ENCODE assay signal across 25 cellular contexts in genomic region chr6:39378175-39378889, GRCh38. TPM values are rescaled to one million over a fixed set of nuclear protein-coding genes. Genes with fewer than 3 reads are reported as not detected.
DNase-seq lines count a peak whose midpoint lies in the region; ATAC-seq, FAIRE-seq and TF ChIP-seq lines count a peak whose summit lies in the region.
"Had no signal": no experiment of that assay in that cellular context is flagged by ENCODE, and none has a peak within 500 bp of the region (broad histone marks: within the 10 kb centered on the region; RNA-seq: fewer than 3 reads in every experiment).

No MANE protein-coding gene starts in this region.

- no peak overlapping the region for H2BK120ac ChIP-seq in H1 (replicated peaks; ENCODE audit: low read depth, low read length)

- no peak overlapping the region for H3K4me2 ChIP-seq in H1 (ENCODE audit: insufficient read depth in 1 of 2, low read depth in 2 of 2, low read length in 2 of 2)

- H2BK12ac ChIP-seq in H1 (ENCODE audit: low read depth, low read length): peak overlapping the region; percentile 13

- CTCF ChIA-PET in H1 (lab: Charles Lee; ENCODE audit: partially characterized antibody): interaction anchor here (0.7 to 5.1 kb wide), 26 partner anchors 8 to 1196 kb away, joined by 3 to 58 read pairs (median 3); no protein-coding TSS in a partner anchor
- CTCF ChIA-PET in activated CD4-positive, alpha-beta T cell treated with anti-CD3 and anti-CD28 coated beads for 36 hours (lab: Charles Lee): no interaction called here

- H3K18ac ChIP-seq in H1 (ENCODE audit: extremely low read depth, low read length): no peak overlapping the region

- no peak overlapping the region for H3K27ac Mint-ChIP-seq in activated CD4-positive, alpha-beta T cell treated with anti-CD3 and anti-CD28 coated beads for 36 hours
- H3K27ac Mint-ChIP-seq: activated CD8-positive, alpha-beta T cell treated with anti-CD3 and anti-CD28 coated beads for 36 hours; activated naive CD8-positive, alpha-beta T cell treated with anti-CD3 and anti-CD28 coated beads for 36 hours; natural killer cell treated with Interleukin-12 subunit alpha and Interleukin-12 subunit beta and Interleukin-15 and Interleukin-18, amount 100 ng/mL, for 72 hours; stimulated activated memory B cell treated with anti-CD40 and anti-IgM and Interleukin-4, amounts not matched to agents 10 μg/mL and 1 μg/mL and 100 μg/mL, for 72 hours had no signal

- H3K27me3 Mint-ChIP-seq in activated CD4-positive, alpha-beta T cell treated with anti-CD3 and anti-CD28 coated beads for 36 hours: peaks cover 12% of the 10 kb centered on the region
- H3K27me3 Mint-ChIP-seq: stimulated activated memory B cell treated with anti-CD40 and anti-IgM and Interleukin-4, amounts not matched to agents 10 μg/mL and 1 μg/mL and 100 μg/mL, for 72 hours had no signal

- H3K4me1 Mint-ChIP-seq in activated CD4-positive, alpha-beta T cell treated with anti-CD3 and anti-CD28 coated beads for 36 hours: no peaks in the 10 kb centered on the region
- H3K4me1 Mint-ChIP-seq: activated naive CD8-positive, alpha-beta T cell treated with anti-CD3 and anti-CD28 coated beads for 36 hours; stimulated activated memory B cell treated with anti-CD40 and anti-IgM and Interleukin-4, amounts not matched to agents 10 μg/mL and 1 μg/mL and 100 μg/mL, for 72 hours had no signal

- ATAC-seq in mucosa of descending colon: peak; percentile 40
- ATAC-seq in GM18511 (IDR thresholded peaks at IDR 0.05; ENCODE audit: unreplicated experiment): no peak
- ATAC-seq in activated CD4-positive, alpha-beta T cell treated with anti-CD3 and anti-CD28 coated beads for 36 hours: no peak
- ATAC-seq: activated CD8-positive, alpha-beta T cell treated with anti-CD3 and anti-CD28 coated beads for 36 hours had no signal

- no peaks in the 10 kb centered on the region; a peak in 1 of 4 replicates for H3K79me2 ChIP-seq in H1 (ENCODE audit: control insufficient read depth in 1 of 2, insufficient read depth in 2 of 2, low read length in 2 of 2)

- H3K9me3 ChIP-seq in H1 (ENCODE audit: insufficient read depth in 2 of 2, low read depth in 1 of 2, low read length in 1 of 2): no peaks in the 10 kb centered on the region
- no peaks in the 10 kb centered on the region for H3K9me3 ChIP-seq in mucosa of descending colon
- H3K9me3 ChIP-seq: ascending aorta, testis, vagina had no signal

- H3K23me2 ChIP-seq in H1 (ENCODE audit: low read depth, low read length): peaks cover 5% of the 10 kb centered on the region

- peak overlapping the region; percentile 92 for H3K56ac ChIP-seq in H1 (replicated peaks; ENCODE audit: insufficient read length, low read depth, low read length)

- H2BK15ac ChIP-seq in H1 (ENCODE audit: low read length): peak overlapping the region; percentile 9; the same call in 1 of the 2 replicates

- H2BK5ac ChIP-seq in H1 (ENCODE audit: low read depth, low read length): no peak overlapping the region

- H3K27ac ChIP-seq in H1 (ENCODE audit: low read depth, low read length) (no peak overlapping the region), substantia nigra (ENCODE audit: low read depth, low read length, poor library complexity, severe bottlenecking) (peak overlapping the region; percentile 12)
- H3K27ac ChIP-seq: ascending aorta, C4-2B, testis, vagina had no signal

- 0 out of 2 replicates have a peak overlapping the region, but pooled peaks have one; percentile 47 for H2AK5ac ChIP-seq in H1 (ENCODE audit: low read depth, low read length)

- peak overlapping the region; percentile 29 for H4K91ac ChIP-seq in H1 (replicated peaks; ENCODE audit: insufficient read length, low read length)

- H4K8ac ChIP-seq in H1 (ENCODE audit: extremely low read depth, insufficient read depth, low read length): no peak overlapping the region

- POLR2A ChIA-PET in H1 (lab: Charles Lee; ENCODE audit: partially characterized antibody): interaction anchor here (0.8 kb wide), 1 partner anchor 32 kb away, joined by 3 read pairs; no protein-coding TSS in a partner anchor
- POLR2A ChIA-PET in activated CD4-positive, alpha-beta T cell treated with anti-CD3 and anti-CD28 coated beads for 36 hours (lab: Charles Lee): no interaction called here

- 78 to 100% methylated on average over 1 to 7 of the region's 7 CpGs for WGBS in H1 (ENCODE audit: extremely low coverage in 1 of 2, insufficient coverage in 1 of 2, insufficient read length in 1 of 2, insufficient replicate concordance in 2 of 2, low coverage in 1 of 2, low lambda C conversion rate in 2 of 2, missing lambda C conversion rate in 1 of 2), 2 experiments

- TF ChIP-seq CTCF in H1 (IDR thresholded peaks at IDR 0.05; ENCODE audit: control extremely low read depth in 1 of 3, insufficient read depth in 1 of 3, low read depth in 1 of 3, low read length in 3 of 3) (no peak), mucosa of descending colon (IDR thresholded peaks at IDR 0.05) (no peak)

- no peaks in the 10 kb centered on the region for H3K79me1 ChIP-seq in H1 (ENCODE audit: low read depth, low read length)

- TF ChIP-seq RAD21 in H1 (IDR thresholded peaks at IDR 0.05 in 1 of 2, conservative IDR thresholded peaks at IDR 0.05 in 1 of 2; ENCODE audit: low read depth in 2 of 2, low read length in 2 of 2): no peak

- H3K36me3 ChIP-seq in H1 (ENCODE audit: control insufficient read depth in 2 of 4, insufficient read depth in 4 of 4, low read length in 3 of 4): no peaks in the 10 kb centered on the region
- H3K36me3 ChIP-seq in mucosa of descending colon (ENCODE audit: low read depth): no peaks in the 10 kb centered on the region
- H3K36me3 ChIP-seq: ascending aorta, vagina had no signal

- no peaks in the 10 kb centered on the region for H3K9me3 Mint-ChIP-seq in activated CD4-positive, alpha-beta T cell treated with anti-CD3 and anti-CD28 coated beads for 36 hours (ENCODE audit: low read depth)
- H3K9me3 Mint-ChIP-seq: activated CD8-positive, alpha-beta T cell treated with anti-CD3 and anti-CD28 coated beads for 36 hours; activated naive CD8-positive, alpha-beta T cell treated with anti-CD3 and anti-CD28 coated beads for 36 hours; natural killer cell treated with Interleukin-12 subunit alpha and Interleukin-12 subunit beta and Interleukin-15 and Interleukin-18, amount 100 ng/mL, for 72 hours; stimulated activated memory B cell treated with anti-CD40 and anti-IgM and Interleukin-4, amounts not matched to agents 10 μg/mL and 1 μg/mL and 100 μg/mL, for 72 hours had no signal

- no peak overlapping the region for H3K4me3 Mint-ChIP-seq in activated CD4-positive, alpha-beta T cell treated with anti-CD3 and anti-CD28 coated beads for 36 hours
- H3K4me3 Mint-ChIP-seq: activated CD8-positive, alpha-beta T cell treated with anti-CD3 and anti-CD28 coated beads for 36 hours; activated naive CD8-positive, alpha-beta T cell treated with anti-CD3 and anti-CD28 coated beads for 36 hours; natural killer cell treated with Interleukin-12 subunit alpha and Interleukin-12 subunit beta and Interleukin-15 and Interleukin-18, amount 100 ng/mL, for 72 hours; stimulated activated memory B cell treated with anti-CD40 and anti-IgM and Interleukin-4, amounts not matched to agents 10 μg/mL and 1 μg/mL and 100 μg/mL, for 72 hours had no signal

- H4K5ac ChIP-seq in H1 (ENCODE audit: insufficient read length, low read depth, low read length): no peak overlapping the region

- no peaks in the 10 kb centered on the region for H3K36me3 Mint-ChIP-seq in activated CD4-positive, alpha-beta T cell treated with anti-CD3 and anti-CD28 coated beads for 36 hours (ENCODE audit: low read depth)
- H3K36me3 Mint-ChIP-seq: activated naive CD8-positive, alpha-beta T cell treated with anti-CD3 and anti-CD28 coated beads for 36 hours; natural killer cell treated with Interleukin-12 subunit alpha and Interleukin-12 subunit beta and Interleukin-15 and Interleukin-18, amount 100 ng/mL, for 72 hours; stimulated activated memory B cell treated with anti-CD40 and anti-IgM and Interleukin-4, amounts not matched to agents 10 μg/mL and 1 μg/mL and 100 μg/mL, for 72 hours had no signal

- H3K9ac ChIP-seq in H1 (replicated peaks in 1 of 4; ENCODE audit: extremely low read depth in 1 of 4, low read depth in 3 of 4, low read length in 3 of 4): no peak overlapping the region

- DNase-seq in HTR-8/SVneo (ENCODE audit: insufficient read length, low spot score) (no peak), H1 (ENCODE audit: low read depth in 1 of 2, low spot score in 2 of 2) (no peak), mucosa of descending colon (no peak), substantia nigra (lab: John Stamatoyannopoulos, UW) (no peak), NCI-H82 treated with DMSO at 0.1 percent for 48 hours (lab: John Stamatoyannopoulos, UW; ENCODE audit: unreplicated experiment) (no peak), AG08395 (ENCODE audit: low spot score) (no peak)
- no peak for DNase-seq in activated CD4-positive, alpha-beta T cell treated with anti-CD3 and anti-CD28 coated beads for 36 hours
- DNase-seq: activated CD4-positive, CD25-positive, alpha-beta regulatory T cell treated with anti-CD3 and anti-CD28 coated beads, Interleukin-2, amount 50 U/mL, for 72 hours; activated naive CD8-positive, alpha-beta T cell treated with anti-CD3 and anti-CD28 coated beads for 36 hours; activated T-cell treated with anti-CD3 and anti-CD28 coated beads for 4 hours; central memory CD4-positive, alpha-beta T cell; KG1; NCI-H2081 treated with DMSO at 0.1 percent for 48 hours; stimulated activated CD4-positive, alpha-beta T cell treated with anti-CD3 and anti-CD28 coated beads, Interleukin-4, amount 100 ng/mL, for 4 hours had no signal

- intact Hi-C loops in mucosa of descending colon (cut with DNase I, micrococcal nuclease): loop anchor here (5.0 to 10.0 kb wide), 2 partner anchors 514 to 516 kb away; no protein-coding TSS in a partner anchor
- intact Hi-C loops in activated CD4-positive, alpha-beta T cell treated with anti-CD3 and anti-CD28 coated beads for 36 hours (cut with DNase I, micrococcal nuclease): no loop called here

- H2BK20ac ChIP-seq in H1 (ENCODE audit: low read length): no peak overlapping the region

- TF ChIP-seq EP300 in H1 (IDR thresholded peaks at IDR 0.05; ENCODE audit: borderline replicate concordance in 1 of 2, low read depth in 2 of 2, low read length in 2 of 2): no peak

- H3K23ac ChIP-seq in H1 (ENCODE audit: insufficient read length): no peak overlapping the region

- H3K27me3 ChIP-seq in H1 (replicated peaks in 1 of 4; ENCODE audit: control insufficient read depth in 3 of 4, extremely low read depth in 1 of 4, insufficient read depth in 3 of 4, low read length in 3 of 4): no peaks in the 10 kb centered on the region; a peak in 1 of 7 replicates
- H3K27me3 ChIP-seq: ascending aorta, testis, vagina had no signal

- TF ChIP-seq POLR2A in H1 (IDR thresholded peaks at IDR 0.05; ENCODE audit: control extremely low read depth in 1 of 2, low read depth in 2 of 2, low read length in 2 of 2): no peak

- H3K4me3 ChIP-seq in H1 (ENCODE audit: extremely low read depth in 1 of 4, insufficient read depth in 2 of 4, low read depth in 3 of 4, low read length in 4 of 4): no peak overlapping the region
- H3K4me3 ChIP-seq in mucosa of descending colon: no peak overlapping the region
- H3K4me3 ChIP-seq: ascending aorta, testis, vagina had no signal

- H2AFZ ChIP-seq in H1 (ENCODE audit: low read length): no peak overlapping the region

- H3K4me1 ChIP-seq in H1 (replicated peaks in 1 of 4; ENCODE audit: control insufficient read depth in 3 of 4, insufficient read depth in 4 of 4, low read length in 3 of 4): peaks cover 0 to 3% (median under 1%) of the 10 kb centered on the region in 4 experiments; a peak in 2 of 7 replicates
- no peaks in the 10 kb centered on the region for H3K4me1 ChIP-seq in mucosa of descending colon (ENCODE audit: low read depth)
- H3K4me1 ChIP-seq: testis had no signal

- no peak overlapping the region for H3K14ac ChIP-seq in H1 (ENCODE audit: insufficient read length)

- peaks cover 0 to 3% of the 10 kb centered on the region in 2 experiments for H4K20me1 ChIP-seq in H1 (replicated peaks in 1 of 2; ENCODE audit: control insufficient read depth in 1 of 2, insufficient read depth in 2 of 2, low read length in 2 of 2)

- peak; percentile 95 for FAIRE-seq in HTR-8/SVneo (lab: Jason Lieb, UNC)
- peak; percentile 28 for FAIRE-seq in H1 (lab: Jason Lieb, UNC)

- no peak overlapping the region for H3K4ac ChIP-seq in H1 (replicated peaks; ENCODE audit: insufficient read length, low read depth, low read length)

RNA-seq across cellular contexts. Expression of gene KCNK16, which starts 55.8 kb away (rescaled TPM):
- total RNA-seq in H1 (2021; fragmentation: NEBNext Ultra II Directional; extraction: Animal tissue kit (Norgen Biotek cat#: 25700)): not detected in 2 replicates
- polyA plus RNA-seq in H1 (2011; rRNA removed): not detected in 2 replicates
- not detected for polyA plus RNA-seq in H1 (2011; cell fraction: cytosol; rRNA removed)
- not detected for polyA plus RNA-seq in H1 (2011; cell fraction: nucleus; rRNA removed)
- not detected in 4 replicates for polyA plus RNA-seq in H1 (2012, experiment 1 of 2)
- polyA plus RNA-seq in H1 (2012, experiment 2 of 2): not detected
- polyA plus RNA-seq in H1 (2013, experiment 1 of 2): not detected
- not detected for polyA plus RNA-seq in H1 (2013, experiment 2 of 2)
- polyA minus RNA-seq in H1 (2011; rRNA and poly(A)+ RNA removed): not detected in 2 replicates
- polyA minus RNA-seq in H1 (2011; cell fraction: cytosol; rRNA and poly(A)+ RNA removed): not detected
- not detected for polyA minus RNA-seq in H1 (2011; cell fraction: nucleus; rRNA and poly(A)+ RNA removed)
- total RNA-seq in mucosa of descending colon: not detected
- not detected for total RNA-seq in activated CD4-positive, alpha-beta T cell treated with anti-CD3 and anti-CD28 coated beads for 36 hours
- total RNA-seq: activated CD8-positive, alpha-beta T cell treated with anti-CD3 and anti-CD28 coated beads for 36 hours; activated naive CD8-positive, alpha-beta T cell treated with anti-CD3 and anti-CD28 coated beads for 36 hours; ascending aorta; dermis blood vessel endothelial cell; liver; natural killer cell treated with Interleukin-12 subunit alpha and Interleukin-12 subunit beta and Interleukin-15 and Interleukin-18, amount 100 ng/mL, for 72 hours; right cardiac atrium; testis; vagina had no signal
- polyA plus RNA-seq: liver, right cardiac atrium had no signal

Comparison
In these comparisons a context has a peak if more than half of its experiments do, and no peak if none do; other contexts are left out.
1. intact Hi-C loops: an anchor here in mucosa of descending colon (5.0 to 10.0 kb wide); none called in activated CD4-positive, alpha-beta T cell treated with anti-CD3 and anti-CD28 coated beads for 36 hours.